8 cellular contexts compared by ENCODE assay signal in genomic region chr21:40386301-40386911, GRCh38.
A peak's percentile ranks its signal among the peaks of the same experiment; 100 is the strongest.
DNase-seq lines count a peak whose midpoint lies in the region; ATAC-seq, FAIRE-seq and TF ChIP-seq lines count a peak whose summit lies in the region.

No MANE protein-coding gene starts in this region.

- TF ChIP-seq POLR2A in K562 (conservative IDR thresholded peaks at IDR 0.05): no peak

- no peak overlapping the region for H3K9ac ChIP-seq in K562 (ENCODE audit: insufficient read depth in 1 of 2, low read depth in 2 of 2, low read length in 2 of 2)

- DNase-seq in activated T-cell treated with anti-CD3 and anti-CD28 coated beads for 48 hours (ENCODE audit: low read depth) (peak; percentile 49), activated T-cell treated with anti-CD3 and anti-CD28 coated beads for 4 hours (no peak), NCI-H69 (lab: John Stamatoyannopoulos, UW) (peak; percentile 77), K562 (ENCODE audit: extremely low read depth in 1 of 4, low spot score in 3 of 4) (peak; percentile 36 to 45 (median 39)), kidney glomerular epithelial cell (lab: John Stamatoyannopoulos, UW) (peak; percentile 7)
- DNase-seq in stimulated activated naive CD8-positive, alpha-beta T cell treated with anti-CD3 and anti-CD28 coated beads, Interleukin-15, Interleukin-2, amounts not matched to agents 100 U/mL and 50 U/mL, for 24 hours: peak; percentile 34
- no peak for DNase-seq in effector CD4-positive, alpha-beta T cell

- POLR2A ChIA-PET in K562 (lab: Yijun Ruan, JAX): interaction anchor here (0.5 kb wide), 1 partner anchor 746 kb away, joined by 3 read pairs; no protein-coding TSS in a partner anchor

- peak; percentile 11 for FAIRE-seq in K562 (lab: Jason Lieb, UNC)

- no peak overlapping the region for H3K4me3 ChIP-seq in K562

- H3K79me2 ChIP-seq in K562 (ENCODE audit: control insufficient read depth, insufficient read depth, low read length): no peaks in the 10 kb centered on the region

- under 1% methylated on average over 21 of the region's 23 CpGs for WGBS in K562 (ENCODE audit: insufficient coverage, low coverage, missing lambda C conversion rate)

- in situ Hi-C loops in K562 (cut with MboI): no loop called here

- no peaks in the 10 kb centered on the region for H3K36me3 ChIP-seq in K562 (ENCODE audit: control insufficient read depth, insufficient read depth, low read length)

- intact Hi-C loops in K562 (cut with micrococcal nuclease): loop anchor here (1.0 kb wide), 1 partner anchor 244 kb away; no protein-coding TSS in a partner anchor

- H2AFZ ChIP-seq in K562 (ENCODE audit: low read depth, low read length): no peak overlapping the region

- TF ChIP-seq RAD21 in K562 (CRISPR knock-in tag; conservative IDR thresholded peaks at IDR 0.05 in 1 of 2, IDR thresholded peaks at IDR 0.05 in 1 of 2): peak; percentile 28 to 57; a peak in 2 of 4 replicates

- H3K4me1 ChIP-seq in K562 (replicated peaks in 1 of 2; ENCODE audit: control insufficient read depth in 2 of 2, insufficient read depth in 2 of 2, low read length in 2 of 2): no peaks in the 10 kb centered on the region

- TF ChIP-seq EP300 in K562 (IDR thresholded peaks at IDR 0.05; ENCODE audit: low read length): no peak

- H3K9me3 ChIP-seq in K562 (replicated peaks; ENCODE audit: control insufficient read depth, insufficient read depth, low read depth, low read length): no peaks in the 10 kb centered on the region; the same call in none of the 2 replicates

- H3K27ac ChIP-seq in K562 (ENCODE audit: extremely low read depth, low read depth, low read length): no peak overlapping the region

- H3K9me1 ChIP-seq in K562 (ENCODE audit: control insufficient read depth, insufficient read depth, low read length): no peaks in the 10 kb centered on the region

- H4K20me1 ChIP-seq in K562 (replicated peaks; ENCODE audit: control insufficient read depth, insufficient read depth, low read length): no peaks in the 10 kb centered on the region

- peak; percentile 57 to 87 (median 68) for TF ChIP-seq CTCF in K562 (IDR thresholded peaks at IDR 0.05 in 2 of 3, conservative IDR thresholded peaks at IDR 0.05 in 1 of 3; ENCODE audit: insufficient read depth in 2 of 3, low read depth in 1 of 3, low read length in 3 of 3)

- H3K27me3 ChIP-seq in K562 (ENCODE audit: control insufficient read depth in 2 of 2, insufficient read depth in 2 of 2, low read length in 2 of 2): no peaks in the 10 kb centered on the region; a peak in 1 of 5 replicates

- CTCF ChIA-PET in K562 (lab: Yijun Ruan, JAX; ENCODE audit: low intra/inter-chr PET ratio): interaction anchor here (1.2 kb wide), 1 partner anchor 242 kb away, joined by 5 read pairs; no protein-coding TSS in a partner anchor

- no TSS peak for BruUV-seq in K562 (replicated peaks; lab: Mats Ljungman, UMichigan)

- H3K4me2 ChIP-seq in K562 (ENCODE audit: insufficient read depth, low read length): no peak overlapping the region

- ATAC-seq in K562 (peak; percentile 77), HG02973 (IDR thresholded peaks at IDR 0.05; ENCODE audit: unreplicated experiment) (no peak)
- ATAC-seq in stimulated activated naive CD8-positive, alpha-beta T cell treated with anti-CD3 and anti-CD28 coated beads, Interleukin-15, Interleukin-2, amounts not matched to agents 100 U/mL and 50 U/mL, for 24 hours: no peak

TF ChIP-seq in K562, 482 proteins besides CTCF, POLR2A, EP300 and RAD21:
- TF ChIP-seq ZNF316 (IDR thresholded peaks at IDR 0.05) (peak; percentile 29; the same call in 1 of the 2 replicates), EGR1 (conservative IDR thresholded peaks at IDR 0.05) (peak; percentile 76), SAFB (IDR thresholded peaks at IDR 0.05; ENCODE audit: borderline replicate concordance, low read depth, low read length) (0 out of 2 replicates have a peak, but pooled peaks have one; percentile 41), MYBL2 (IDR thresholded peaks at IDR 0.05; ENCODE audit: low read depth) (no peak), MYBL2 (CRISPR knock-in tag; IDR thresholded peaks at IDR 0.05; ENCODE audit: borderline replicate concordance) (no peak), CLOCK (CRISPR knock-in tag; IDR thresholded peaks at IDR 0.05; ENCODE audit: borderline replicate concordance) (no peak), ZBTB11 (CRISPR knock-in tag; IDR thresholded peaks at IDR 0.05) (peak in 1 of 3 experiments; percentile 78; a peak in 1 of 6 replicates)

Comparison
In these comparisons a context has a peak if more than half of its experiments do, and no peak if none do; other contexts are left out.
1. DNase-seq: peak in activated T-cell treated with anti-CD3 and anti-CD28 coated beads for 48 hours (single experiment), NCI-H69 (single experiment), K562 (4 of 4), kidney glomerular epithelial cell (single experiment) and stimulated activated naive CD8-positive, alpha-beta T cell treated with anti-CD3 and anti-CD28 coated beads, Interleukin-15, Interleukin-2, amounts not matched to agents 100 U/mL and 50 U/mL, for 24 hours (single experiment); none in activated T-cell treated with anti-CD3 and anti-CD28 coated beads for 4 hours (single experiment) and effector CD4-positive, alpha-beta T cell (single experiment).